ENCODE assay signal across 21 cellular contexts in genomic region chr17:68327823-68328557, GRCh38. TPM values are rescaled to one million over a fixed set of nuclear protein-coding genes. Genes with fewer than 3 reads are reported as not detected.
DNase-seq lines count a peak whose midpoint lies in the region; ATAC-seq and TF ChIP-seq lines count a peak whose summit lies in the region.
"Had no signal": no experiment of that assay in that cellular context is flagged by ENCODE, and none has a peak within 500 bp of the region (broad histone marks: within the 10 kb centered on the region; RNA-seq: fewer than 3 reads in every experiment).

No MANE protein-coding gene starts in this region.

- H3K27ac ChIP-seq in Karpas-422 (ENCODE audit: low read length) (no peak overlapping the region), smooth muscle cell (ENCODE audit: low read depth) (peak overlapping the region; percentile 63)
- H3K27ac ChIP-seq: esophagus muscularis mucosa, lower lobe of right lung, tibial nerve had no signal

- peaks cover 10% of the 10 kb centered on the region for H3K36me3 Mint-ChIP-seq in activated CD8-positive, alpha-beta T cell treated with anti-CD3 and anti-CD28 coated beads for 36 hours (ENCODE audit: low read depth)
- peaks cover 15% of the 10 kb centered on the region for H3K36me3 Mint-ChIP-seq in activated CD8-positive, alpha-beta T cell treated with anti-CD3 and anti-CD28 coated beads, Interleukin-2, amount 10 ng/mL, durations not matched to agents 7 days and 5 days (ENCODE audit: low read depth)

- 89% methylated on average over 8 of the region's 8 CpGs for WGBS in smooth muscle cell (ENCODE audit: low lambda C conversion rate)

- CTCF ChIA-PET in activated CD8-positive, alpha-beta T cell treated with anti-CD3 and anti-CD28 coated beads for 36 hours (lab: Charles Lee), result interaction anchor here (1.3 to 2.7 kb wide), 3 partner anchors 42 to 108 kb away, joined by 3 to 10 read pairs (median 3); no protein-coding TSS in a partner anchor
- CTCF ChIA-PET in activated CD8-positive, alpha-beta T cell treated with anti-CD3 and anti-CD28 coated beads, Interleukin-2, amount 10 ng/mL, durations not matched to agents 7 days and 5 days (lab: Charles Lee), result interaction anchor here (0.7 to 2.6 kb wide), 4 partner anchors 10 to 104 kb away, joined by 3 to 9 read pairs (median 4); no protein-coding TSS in a partner anchor

- H4K20me1 ChIP-seq in Karpas-422 (ENCODE audit: insufficient read depth, low read depth, low read length) (no peaks in the 10 kb centered on the region), smooth muscle cell (ENCODE audit: low read depth) (no peaks in the 10 kb centered on the region)

- H3K9ac ChIP-seq in Karpas-422 (ENCODE audit: low read length) (no peak overlapping the region), smooth muscle cell (ENCODE audit: low read depth) (no peak overlapping the region)

- H2AFZ ChIP-seq in Karpas-422 (ENCODE audit: low read length) (no peak overlapping the region), smooth muscle cell (ENCODE audit: low read depth) (no peak overlapping the region)

- no peaks in the 10 kb centered on the region for H3K79me2 ChIP-seq in Karpas-422 (ENCODE audit: low read length)
- no peaks in the 10 kb centered on the region for H3K79me2 ChIP-seq in smooth muscle cell (ENCODE audit: low read depth)

- peak; percentile 47 for ATAC-seq in activated CD8-positive, alpha-beta T cell treated with anti-CD3 and anti-CD28 coated beads for 36 hours
- no peak for ATAC-seq in activated CD8-positive, alpha-beta T cell treated with anti-CD3 and anti-CD28 coated beads, Interleukin-2, amount 10 ng/mL, durations not matched to agents 7 days and 5 days
- no peak for ATAC-seq in Right ventricle myocardium superior (ENCODE audit: poor library complexity)
- ATAC-seq: lower lobe of right lung had no signal

- H3K4me3 Mint-ChIP-seq in activated CD8-positive, alpha-beta T cell treated with anti-CD3 and anti-CD28 coated beads for 36 hours, result no peak overlapping the region
- H3K4me3 Mint-ChIP-seq in activated CD8-positive, alpha-beta T cell treated with anti-CD3 and anti-CD28 coated beads, Interleukin-2, amount 10 ng/mL, durations not matched to agents 7 days and 5 days, result no peak overlapping the region
- H3K4me3 Mint-ChIP-seq: activated CD4-positive, alpha-beta T cell treated with anti-CD3 and anti-CD28 coated beads, Interleukin-2, amount 10 ng/mL, durations not matched to agents 24 days and 14 days; B cell; stimulated activated naive CD8-positive, alpha-beta T cell treated with anti-CD3 and anti-CD28 coated beads, Interleukin-15, Interleukin-2, amounts not matched to agents 100 ng/mL and 50 ng/mL, for 24 hours; T-helper 1 cell treated with Interleukin-12 subunit alpha and Interleukin-12 subunit beta and Interleukin-4 antibody, amounts not matched to agents 30 μg/mL and 1 μg/mL, for 36 hours had no signal

- peaks cover 13% of the 10 kb centered on the region for H3K9me3 Mint-ChIP-seq in activated CD8-positive, alpha-beta T cell treated with anti-CD3 and anti-CD28 coated beads for 36 hours
- peaks cover 19% of the 10 kb centered on the region for H3K9me3 Mint-ChIP-seq in activated CD8-positive, alpha-beta T cell treated with anti-CD3 and anti-CD28 coated beads, Interleukin-2, amount 10 ng/mL, durations not matched to agents 7 days and 5 days (ENCODE audit: insufficient read depth)

- no peak overlapping the region for H3K27ac Mint-ChIP-seq in activated CD8-positive, alpha-beta T cell treated with anti-CD3 and anti-CD28 coated beads for 36 hours
- H3K27ac Mint-ChIP-seq in activated CD8-positive, alpha-beta T cell treated with anti-CD3 and anti-CD28 coated beads, Interleukin-2, amount 10 ng/mL, durations not matched to agents 7 days and 5 days, result no peak overlapping the region
- H3K27ac Mint-ChIP-seq: activated CD4-positive, alpha-beta T cell treated with anti-CD3 and anti-CD28 coated beads, Interleukin-2, amount 10 ng/mL, durations not matched to agents 24 days and 14 days; activated T-helper 2 cell treated with anti-CD3 and anti-CD28 coated beads, Interferon-gamma antibody, Interleukin-2, Interleukin-4, amounts not matched to agents 10 μg/mL and 5 μg/mL and 100 μg/mL, durations not matched to agents 14 hours and 24 hours and 36 hours; B cell; stimulated activated naive CD8-positive, alpha-beta T cell treated with anti-CD3 and anti-CD28 coated beads, Interleukin-15, Interleukin-2, amounts not matched to agents 100 ng/mL and 50 ng/mL, for 24 hours; T-helper 1 cell treated with Interleukin-12 subunit alpha and Interleukin-12 subunit beta and Interleukin-4 antibody, amounts not matched to agents 30 μg/mL and 1 μg/mL, for 36 hours had no signal

- intact Hi-C loops in activated CD8-positive, alpha-beta T cell treated with anti-CD3 and anti-CD28 coated beads for 36 hours (cut with micrococcal nuclease), result no loop called here
- intact Hi-C loops in Right ventricle myocardium superior (cut with DNase I), result no loop called here

- no peaks in the 10 kb centered on the region for H3K27me3 Mint-ChIP-seq in activated CD8-positive, alpha-beta T cell treated with anti-CD3 and anti-CD28 coated beads for 36 hours
- H3K27me3 Mint-ChIP-seq in activated CD8-positive, alpha-beta T cell treated with anti-CD3 and anti-CD28 coated beads, Interleukin-2, amount 10 ng/mL, durations not matched to agents 7 days and 5 days (ENCODE audit: low read depth), result no peaks in the 10 kb centered on the region
- H3K27me3 Mint-ChIP-seq: activated CD4-positive, alpha-beta T cell treated with anti-CD3 and anti-CD28 coated beads, Interleukin-2, amount 10 ng/mL, durations not matched to agents 24 days and 14 days; stimulated activated naive CD8-positive, alpha-beta T cell treated with anti-CD3 and anti-CD28 coated beads, Interleukin-15, Interleukin-2, amounts not matched to agents 100 ng/mL and 50 ng/mL, for 24 hours had no signal

- no peak for DNase-seq in activated CD8-positive, alpha-beta T cell treated with anti-CD3 and anti-CD28 coated beads for 36 hours
- DNase-seq in activated CD8-positive, alpha-beta T cell treated with anti-CD3 and anti-CD28 coated beads, Interleukin-2, amount 10 ng/mL, durations not matched to agents 7 days and 5 days, result no peak
- DNase-seq in Karpas-422 (peak; percentile 60), choroid plexus epithelial cell (ENCODE audit: low read depth) (no peak), smooth muscle cell (lab: John Stamatoyannopoulos, UW; ENCODE audit: unreplicated experiment) (no peak), NCI-H446 (lab: John Stamatoyannopoulos, UW) (no peak), COR-L47 (lab: John Stamatoyannopoulos, UW) (no peak), Right ventricle myocardium superior (no peak)
- DNase-seq: activated CD4-positive, alpha-beta T cell treated with anti-CD3 and anti-CD28 coated beads, Interleukin-2, amount 10 ng/mL, durations not matched to agents 24 days and 14 days; effector memory CD4-positive, alpha-beta T cell; KG1; kidney; lower lobe of right lung; NCI-H2029; stimulated activated CD4-positive, alpha-beta T cell treated with anti-CD3 and anti-CD28 coated beads, Interleukin-2, amount 100 ng/mL, for 48 hours had no signal

- no peaks in the 10 kb centered on the region for H3F3A ChIP-seq in smooth muscle cell (ENCODE audit: low read depth)

- H3K27me3 ChIP-seq in Karpas-422 (ENCODE audit: low read length), result no peaks in the 10 kb centered on the region
- H3K27me3 ChIP-seq in smooth muscle cell (ENCODE audit: low read depth), result no peaks in the 10 kb centered on the region
- H3K27me3 ChIP-seq: esophagus muscularis mucosa, tibial nerve had no signal

- H3K36me3 ChIP-seq in Karpas-422 (ENCODE audit: insufficient read depth, low read length) (no peaks in the 10 kb centered on the region), smooth muscle cell (ENCODE audit: low read depth) (no peaks in the 10 kb centered on the region)
- H3K36me3 ChIP-seq: esophagus muscularis mucosa, lower lobe of right lung, tibial nerve had no signal

- POLR2A ChIA-PET in activated CD8-positive, alpha-beta T cell treated with anti-CD3 and anti-CD28 coated beads for 36 hours (lab: Charles Lee), result interaction anchor here (0.8 kb wide), 1 partner anchor 22 kb away, joined by 4 read pairs; no protein-coding TSS in a partner anchor
- POLR2A ChIA-PET in activated CD8-positive, alpha-beta T cell treated with anti-CD3 and anti-CD28 coated beads, Interleukin-2, amount 10 ng/mL, durations not matched to agents 7 days and 5 days (lab: Charles Lee), result no interaction called here

- no peaks in the 10 kb centered on the region for H3K9me2 ChIP-seq in Karpas-422 (replicated peaks; ENCODE audit: insufficient read depth, low read length)

- H3K4me2 ChIP-seq in Karpas-422 (ENCODE audit: low read depth, low read length, poor library complexity, severe bottlenecking) (no peak overlapping the region), smooth muscle cell (no peak overlapping the region)

- H3K9me3 ChIP-seq in Karpas-422 (ENCODE audit: low read length) (no peaks in the 10 kb centered on the region), smooth muscle cell (replicated peaks; ENCODE audit: low read depth) (no peaks in the 10 kb centered on the region)

- no peak for TF ChIP-seq CTCF in activated CD8-positive, alpha-beta T cell treated with anti-CD3 and anti-CD28 coated beads for 36 hours (IDR thresholded peaks at IDR 0.05)
- TF ChIP-seq CTCF in choroid plexus epithelial cell (conservative IDR thresholded peaks at IDR 0.05; ENCODE audit: low read depth, low read length) (peak; percentile 19), smooth muscle cell (IDR thresholded peaks at IDR 0.05; ENCODE audit: borderline replicate concordance, insufficient read depth, poor library complexity, severe bottlenecking) (no peak)

- peaks cover 14% of the 10 kb centered on the region for H3K4me1 Mint-ChIP-seq in activated CD8-positive, alpha-beta T cell treated with anti-CD3 and anti-CD28 coated beads for 36 hours (ENCODE audit: low read depth)
- H3K4me1 Mint-ChIP-seq in activated CD8-positive, alpha-beta T cell treated with anti-CD3 and anti-CD28 coated beads, Interleukin-2, amount 10 ng/mL, durations not matched to agents 7 days and 5 days (ENCODE audit: low read depth), result peaks cover 20% of the 10 kb centered on the region
- H3K4me1 Mint-ChIP-seq: B cell had no signal

- H3K4me3 ChIP-seq in Karpas-422 (ENCODE audit: low read length) (no peak overlapping the region), choroid plexus epithelial cell (ENCODE audit: low read depth, low read length) (no peak overlapping the region), smooth muscle cell (no peak overlapping the region)
- H3K4me3 ChIP-seq: esophagus muscularis mucosa, lower lobe of right lung, tibial nerve had no signal

- no peaks in the 10 kb centered on the region for H3K4me1 ChIP-seq in Karpas-422 (ENCODE audit: low read length)
- H3K4me1 ChIP-seq in smooth muscle cell (ENCODE audit: low read depth), result no peaks in the 10 kb centered on the region
- H3K4me1 ChIP-seq: esophagus muscularis mucosa, lower lobe of right lung, tibial nerve had no signal

RNA-seq across cellular contexts. Expression of gene ARSG, which starts 36.7 kb away (rescaled TPM):
- total RNA-seq in activated CD8-positive, alpha-beta T cell treated with anti-CD3 and anti-CD28 coated beads for 36 hours, result 1 to 10 TPM; 7.2 to 8.4 TPM
- 10 to 100 TPM in 1 of 2 experiments, 1 to 10 TPM in 1; 9.1 to 10.7 TPM for total RNA-seq in activated CD8-positive, alpha-beta T cell treated with anti-CD3 and anti-CD28 coated beads, Interleukin-2, amount 10 ng/mL, durations not matched to agents 7 days and 5 days
- total RNA-seq in Karpas-422 (2014; rRNA removed; shearing (Covaris generic); ENCODE audit: low replicate concordance), result 47.1 and 63.2 TPM in 2 replicates
- total RNA-seq in smooth muscle cell (1.0 and 2.3 TPM in 2 replicates), Right ventricle myocardium superior (3.1 TPM)
- 2.4 and 2.7 TPM in 2 replicates for polyA plus RNA-seq in smooth muscle cell

RNA-seq across cellular contexts. Expression of gene SLC16A6, which starts 37.1 kb away (rescaled TPM):
- 1 to 10 TPM; 2.3 to 2.8 TPM for total RNA-seq in activated CD8-positive, alpha-beta T cell treated with anti-CD3 and anti-CD28 coated beads for 36 hours
- 1 to 10 TPM; 6.9 to 7.1 TPM for total RNA-seq in activated CD8-positive, alpha-beta T cell treated with anti-CD3 and anti-CD28 coated beads, Interleukin-2, amount 10 ng/mL, durations not matched to agents 7 days and 5 days
- total RNA-seq in Karpas-422 (2014; rRNA removed; shearing (Covaris generic); ENCODE audit: low replicate concordance), result 44.7 and 59.9 TPM in 2 replicates
- total RNA-seq in smooth muscle cell (0.04 TPM in 2 replicates), Right ventricle myocardium superior (0.16 TPM)
- polyA plus RNA-seq in smooth muscle cell, result not detected in 2 replicates
